In the genomic region with DNA sequence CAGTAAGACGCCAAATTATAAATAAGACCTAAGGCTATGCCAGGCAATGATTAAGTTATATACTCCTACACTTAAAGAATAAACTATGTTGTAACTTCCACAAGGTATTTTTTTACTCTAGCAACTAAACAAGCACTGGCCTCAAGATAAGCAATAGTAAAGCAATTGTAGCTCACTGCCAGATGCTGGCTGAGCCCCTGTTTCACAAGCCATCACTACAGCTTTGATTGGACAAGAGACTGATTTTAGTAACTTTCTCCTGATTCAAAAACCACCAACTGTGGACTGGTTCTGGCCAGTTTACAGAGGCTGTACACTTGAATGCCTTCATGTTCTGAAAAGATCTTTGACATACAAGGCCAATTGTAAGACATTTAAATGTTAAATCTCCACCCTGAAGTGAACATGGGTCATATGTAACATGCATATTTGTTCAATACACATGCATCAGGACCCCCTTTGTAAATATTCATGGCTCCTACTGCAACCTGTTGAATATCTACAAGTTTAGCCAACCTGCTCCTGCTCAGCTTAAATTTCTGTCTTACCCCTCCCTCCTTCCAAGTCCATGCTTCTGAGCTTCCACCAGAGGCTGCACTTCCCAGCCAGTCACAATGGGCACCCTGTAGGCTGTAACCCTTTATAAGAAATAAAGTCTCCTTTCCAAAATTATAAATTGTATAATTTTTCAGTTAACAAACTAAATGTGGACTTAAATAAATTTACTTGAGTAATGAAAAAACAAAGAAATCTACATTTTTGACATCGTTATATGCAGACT, we compare ENCODE assay signal across 1 cellular context.
TF ChIP-seq lines count a peak whose summit lies in the region.

No MANE protein-coding gene starts in this region.

TF ChIP-seq in IMR-90, 13 proteins besides CTCF, POLR2A, EP300 and RAD21 (continued from another document):
- TF ChIP-seq SMC3 (IDR thresholded peaks at IDR 0.05; ENCODE audit: low read depth, low read length) = no peak
- TF ChIP-seq BHLHE40 (IDR thresholded peaks at IDR 0.05; ENCODE audit: low read depth, low read length) = no peak
- no peak for TF ChIP-seq MAZ (IDR thresholded peaks at IDR 0.05; ENCODE audit: borderline replicate concordance, low read depth, low read length)
